8 cellular contexts compared by ENCODE assay signal in genomic region chr7:73841689-73842247, GRCh38. TPM values are rescaled to one million over a fixed set of nuclear protein-coding genes. Genes with fewer than 3 reads are reported as not detected.
DNase-seq lines count a peak whose midpoint lies in the region; ATAC-seq and TF ChIP-seq lines count a peak whose summit lies in the region.

No MANE protein-coding gene starts in this region.

- no peaks in the 10 kb centered on the region for H3K27me3 ChIP-seq in psoas muscle (ENCODE audit: insufficient read depth in 3 of 3, low read length in 2 of 3)

- WGBS in psoas muscle, 3 donors = 36 to 40% (median 38%) methylated on average over 24 to 25 of the region's 25 CpGs

- intact Hi-C loops in psoas muscle (cut with DNase I) = no loop called here

- ATAC-seq in GM19351 (IDR thresholded peaks at IDR 0.05; ENCODE audit: unreplicated experiment) (peak; percentile 3), SK-N-SH treated with all-trans-retinoic acid at 6 μM for 48 hours (peak; percentile 58), psoas muscle (peak; percentile 11 to 58 (median 32)), HG02623 (IDR thresholded peaks at IDR 0.05; ENCODE audit: unreplicated experiment) (no peak)

- H3K4me1 ChIP-seq in psoas muscle = peaks cover 2% of the 10 kb centered on the region

- H3K9me3 ChIP-seq in psoas muscle = no peaks in the 10 kb centered on the region

- DNase-seq in foreskin fibroblast (peak in 1 of 2 donors; percentile 58), psoas muscle (no peak), GM20000 (ENCODE audit: low spot score) (no peak), mucosa of gallbladder (ENCODE audit: low spot score) (no peak), NCI-H345 (lab: John Stamatoyannopoulos, UW) (no peak)

- H3K27ac ChIP-seq in psoas muscle = peak overlapping the region; percentile 41

- no peaks in the 10 kb centered on the region for H3K36me3 ChIP-seq in psoas muscle (ENCODE audit: insufficient read depth in 1 of 2, low read depth in 1 of 2)

- no peak for TF ChIP-seq CTCF in foreskin fibroblast (IDR thresholded peaks at IDR 0.05; ENCODE audit: low read depth, low read length)
- TF ChIP-seq CTCF in psoas muscle (IDR thresholded peaks at IDR 0.05) = no peak
- TF ChIP-seq CTCF in GM20000 (IDR thresholded peaks at IDR 0.05; ENCODE audit: extremely low read depth, missing control alignments) = no peak

- peak overlapping the region; percentile 68 to 73 for H3K4me3 ChIP-seq in foreskin fibroblast (ENCODE audit: low read depth in 1 of 2, low read length in 2 of 2)
- peak overlapping the region; percentile 76 for H3K4me3 ChIP-seq in psoas muscle

TF ChIP-seq in SK-N-SH treated with all-trans-retinoic acid at 6 μM for 48 hours, 23 proteins besides CTCF, POLR2A, EP300 and RAD21:
- TF ChIP-seq ISL1 (CRISPR knock-in tag; IDR thresholded peaks at IDR 0.05) = no peak
- TF ChIP-seq BACH2 (CRISPR knock-in tag; IDR thresholded peaks at IDR 0.05; ENCODE audit: borderline replicate concordance) = no peak
- no peak for TF ChIP-seq TOX (CRISPR knock-in tag; IDR thresholded peaks at IDR 0.05; ENCODE audit: borderline replicate concordance)
- TF ChIP-seq ZFP3 (CRISPR knock-in tag; IDR thresholded peaks at IDR 0.05) = no peak
- TF ChIP-seq SNAI2 (CRISPR knock-in tag; IDR thresholded peaks at IDR 0.05) = no peak
- TF ChIP-seq ZNF565 (CRISPR knock-in tag; conservative IDR thresholded peaks at IDR 0.05; ENCODE audit: low read depth) = no peak
- no peak for TF ChIP-seq RARB (CRISPR knock-in tag; IDR thresholded peaks at IDR 0.05)
- TF ChIP-seq ZFP30 (CRISPR knock-in tag; IDR thresholded peaks at IDR 0.05) = no peak
- TF ChIP-seq POU6F1 (CRISPR knock-in tag; IDR thresholded peaks at IDR 0.05; ENCODE audit: borderline replicate concordance, low read depth) = no peak
- no peak for TF ChIP-seq ARNTL (CRISPR knock-in tag; IDR thresholded peaks at IDR 0.05; ENCODE audit: borderline replicate concordance, low read depth)
- TF ChIP-seq ZNF8 (CRISPR knock-in tag; IDR thresholded peaks at IDR 0.05) = no peak
- no peak for TF ChIP-seq TCF4 (CRISPR knock-in tag; IDR thresholded peaks at IDR 0.05; ENCODE audit: borderline replicate concordance)
- TF ChIP-seq CSRNP3 (CRISPR knock-in tag; IDR thresholded peaks at IDR 0.05) = no peak

RNA-seq across cellular contexts. Expression of gene METTL27, which starts 0.5 kb away (rescaled TPM):
- total RNA-seq in psoas muscle (under 1 TPM in 3 of 4 donors, not detected in 1; 0.24 to 0.84 (median 0.50) TPM), mucosa of gallbladder (3.1 TPM)
- polyA plus RNA-seq in psoas muscle = under 1 TPM; 0.09 to 0.21 (median 0.11) TPM

RNA-seq across cellular contexts. Expression of gene CLDN4, which starts 11.0 kb away (rescaled TPM):
- total RNA-seq in psoas muscle (under 1 TPM in 2 of 4 donors, not detected in 2; 0.15 to 0.16 TPM), mucosa of gallbladder (201 TPM)
- polyA plus RNA-seq in psoas muscle = under 1 TPM in 2 of 3 donors, not detected in 1; 0.10 to 0.16 TPM

RNA-seq across cellular contexts. Expression of gene TMEM270, which starts 19.2 kb away (rescaled TPM):
- not detected for total RNA-seq in psoas muscle
- not detected for polyA plus RNA-seq in psoas muscle
- not detected for total RNA-seq in mucosa of gallbladder

Comparison
In these comparisons a context has a peak if more than half of its experiments do, and no peak if none do; other contexts are left out.
1. RNA of gene CLDN4, which starts 11.0 kb away (total RNA-seq): 201 TPM in mucosa of gallbladder (single experiment); 0.15 to 0.16 TPM in psoas muscle; every median in the first group is over 100 times any median in the second.